ENCODE assay signal across 12 cellular contexts in the genomic region with DNA sequence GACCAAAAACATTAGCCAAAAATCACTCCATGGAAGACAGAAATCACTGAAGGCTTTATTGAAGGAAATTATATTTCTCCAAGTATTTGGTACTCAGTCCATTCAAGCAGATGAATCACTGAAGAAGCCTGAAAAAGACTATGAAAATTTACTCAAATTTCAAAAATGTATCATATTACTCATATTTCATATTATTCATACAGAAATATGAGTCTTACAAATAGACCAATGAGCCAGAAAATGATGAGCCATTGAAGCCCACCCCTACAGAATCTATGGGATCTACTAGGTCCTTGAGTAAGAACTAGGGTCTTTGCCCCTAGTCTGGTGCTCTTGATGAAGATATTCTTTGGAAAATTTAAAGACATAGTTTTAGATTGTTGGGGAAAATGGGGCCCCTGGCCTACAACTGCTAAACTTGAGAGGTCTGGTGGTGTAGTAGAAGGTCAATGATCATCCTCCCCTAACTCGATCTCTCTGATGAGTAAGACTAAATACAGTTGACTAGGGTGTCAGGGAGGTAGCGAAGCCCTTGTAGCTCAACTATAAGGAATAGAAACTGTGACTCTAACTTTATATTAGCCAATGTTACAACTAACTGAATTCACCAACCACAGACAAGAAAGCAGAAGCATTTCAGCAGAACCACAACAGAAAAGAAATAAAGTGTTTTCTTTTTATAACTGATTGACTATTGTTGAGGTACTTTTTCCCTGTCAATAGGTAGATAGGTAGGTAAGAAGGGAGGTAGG.
DNase-seq lines count a peak whose midpoint lies in the region; ATAC-seq and TF ChIP-seq lines count a peak whose summit lies in the region.
"Had no signal": no experiment of that assay in that cellular context is flagged by ENCODE, and none has a peak within 500 bp of the region (broad histone marks: within the 10 kb centered on the region; RNA-seq: fewer than 3 reads in every experiment).

No MANE protein-coding gene starts in this region.

- CTCF ChIA-PET in CD4-positive, alpha-beta memory T cell (lab: Charles Lee; ENCODE audit: partially characterized antibody), result interaction anchor here (1.6 kb wide), 1 partner anchor 20 kb away, joined by 6 read pairs; no protein-coding TSS in a partner anchor
- CTCF ChIA-PET in activated CD8-positive, alpha-beta T cell treated with anti-CD3 and anti-CD28 coated beads for 36 hours (lab: Charles Lee), result interaction anchor here (0.6 to 3.8 kb wide), 2 partner anchors 20 to 118 kb away, joined by 3 to 24 read pairs; no protein-coding TSS in a partner anchor
- CTCF ChIA-PET in naive thymus-derived CD4-positive, alpha-beta T cell (lab: Charles Lee), result no interaction called here

- POLR2A ChIA-PET in CD4-positive, alpha-beta memory T cell (lab: Charles Lee; ENCODE audit: partially characterized antibody), result no interaction called here
- POLR2A ChIA-PET in activated CD8-positive, alpha-beta T cell treated with anti-CD3 and anti-CD28 coated beads for 36 hours (lab: Charles Lee), result no interaction called here
- POLR2A ChIA-PET in naive thymus-derived CD4-positive, alpha-beta T cell (lab: Charles Lee), result no interaction called here

- H3K36me3 Mint-ChIP-seq in CD4-positive, alpha-beta memory T cell, result peaks cover 34 to 37% of the 10 kb centered on the region in 2 donors
- peaks cover 19% of the 10 kb centered on the region for H3K36me3 Mint-ChIP-seq in activated CD8-positive, alpha-beta T cell treated with anti-CD3 and anti-CD28 coated beads for 36 hours (ENCODE audit: low read depth)
- H3K36me3 Mint-ChIP-seq in naive thymus-derived CD4-positive, alpha-beta T cell, result peaks cover 17 to 33% (median 27%) of the 10 kb centered on the region in 5 donors

- ATAC-seq in HG02938 (IDR thresholded peaks at IDR 0.05; ENCODE audit: unreplicated experiment), result peak; percentile 54
- ATAC-seq in activated CD8-positive, alpha-beta T cell treated with anti-CD3 and anti-CD28 coated beads for 36 hours, result peak; percentile 80
- peak; percentile 83 for ATAC-seq in naive thymus-derived CD4-positive, alpha-beta T cell
- no peak for ATAC-seq in HG03097 (IDR thresholded peaks at IDR 0.05; ENCODE audit: low FRiP score, unreplicated experiment)
- ATAC-seq: Panc1 had no signal

- no peak for TF ChIP-seq CTCF in activated CD8-positive, alpha-beta T cell treated with anti-CD3 and anti-CD28 coated beads for 36 hours (IDR thresholded peaks at IDR 0.05)
- TF ChIP-seq CTCF in vagina (IDR thresholded peaks at IDR 0.05) (no peak), GM20000 (IDR thresholded peaks at IDR 0.05; ENCODE audit: extremely low read depth, missing control alignments) (no peak)

- no peaks in the 10 kb centered on the region for H3K27me3 Mint-ChIP-seq in CD4-positive, alpha-beta memory T cell
- H3K27me3 Mint-ChIP-seq in activated CD8-positive, alpha-beta T cell treated with anti-CD3 and anti-CD28 coated beads for 36 hours, result no peaks in the 10 kb centered on the region
- no peaks in the 10 kb centered on the region for H3K27me3 Mint-ChIP-seq in naive thymus-derived CD4-positive, alpha-beta T cell

- peaks cover 21% of the 10 kb centered on the region for H3K4me1 ChIP-seq in CD4-positive, alpha-beta memory T cell (ENCODE audit: insufficient read depth, low read length)
- H3K4me1 ChIP-seq in naive thymus-derived CD4-positive, alpha-beta T cell (ENCODE audit: control insufficient read depth in 2 of 2, insufficient read depth in 2 of 2, low read length in 2 of 2), result peaks cover 0 to 14% of the 10 kb centered on the region in 2 donors
- H3K4me1 ChIP-seq in vagina, result peaks cover 45% of the 10 kb centered on the region

- H3K36me3 ChIP-seq in CD4-positive, alpha-beta memory T cell (ENCODE audit: insufficient read depth, low read length), result no peaks in the 10 kb centered on the region
- H3K36me3 ChIP-seq in naive thymus-derived CD4-positive, alpha-beta T cell (ENCODE audit: control insufficient read depth in 2 of 3, insufficient read depth in 3 of 3, low read length in 3 of 3), result no peaks in the 10 kb centered on the region
- H3K36me3 ChIP-seq in vagina, result no peaks in the 10 kb centered on the region

- no peaks in the 10 kb centered on the region for H3K9me3 ChIP-seq in CD4-positive, alpha-beta memory T cell (ENCODE audit: control insufficient read depth in 1 of 2, low read length in 2 of 2)
- H3K9me3 ChIP-seq in naive thymus-derived CD4-positive, alpha-beta T cell (ENCODE audit: control insufficient read depth in 2 of 3, low read length in 3 of 3), result no peaks in the 10 kb centered on the region
- no peaks in the 10 kb centered on the region for H3K9me3 ChIP-seq in vagina
- H3K9me3 ChIP-seq: esophagus squamous epithelium had no signal

- peaks cover 17 to 38% (median 26%) of the 10 kb centered on the region in 4 donors for H3K4me1 Mint-ChIP-seq in CD4-positive, alpha-beta memory T cell
- peaks cover 34% of the 10 kb centered on the region for H3K4me1 Mint-ChIP-seq in activated CD8-positive, alpha-beta T cell treated with anti-CD3 and anti-CD28 coated beads for 36 hours (ENCODE audit: low read depth)
- H3K4me1 Mint-ChIP-seq in naive thymus-derived CD4-positive, alpha-beta T cell, result peaks cover 36 to 47% (median 41%) of the 10 kb centered on the region in 7 donors

- H3K4me3 ChIP-seq in CD4-positive, alpha-beta memory T cell (ENCODE audit: low read length in 2 of 2), result no peak overlapping the region
- no peak overlapping the region for H3K4me3 ChIP-seq in naive thymus-derived CD4-positive, alpha-beta T cell (ENCODE audit: low read length)
- H3K4me3 ChIP-seq in vagina, result no peak overlapping the region
- H3K4me3 ChIP-seq: esophagus squamous epithelium had no signal

- no peaks in the 10 kb centered on the region for H3K9me3 Mint-ChIP-seq in CD4-positive, alpha-beta memory T cell
- no peaks in the 10 kb centered on the region for H3K9me3 Mint-ChIP-seq in activated CD8-positive, alpha-beta T cell treated with anti-CD3 and anti-CD28 coated beads for 36 hours
- H3K9me3 Mint-ChIP-seq in naive thymus-derived CD4-positive, alpha-beta T cell, result no peaks in the 10 kb centered on the region

- H3K27me3 ChIP-seq in CD4-positive, alpha-beta memory T cell (ENCODE audit: insufficient read depth, low read length), result no peaks in the 10 kb centered on the region
- H3K27me3 ChIP-seq in naive thymus-derived CD4-positive, alpha-beta T cell (ENCODE audit: control insufficient read depth in 2 of 2, insufficient read depth in 2 of 2, low read length in 2 of 2), result no peaks in the 10 kb centered on the region
- H3K27me3 ChIP-seq in vagina, result no peaks in the 10 kb centered on the region
- H3K27me3 ChIP-seq: esophagus squamous epithelium had no signal

- peak overlapping the region in 4 of 8 donors; percentile 13 to 47 (median 18) for H3K4me3 Mint-ChIP-seq in CD4-positive, alpha-beta memory T cell
- peak overlapping the region; percentile 52 for H3K4me3 Mint-ChIP-seq in activated CD8-positive, alpha-beta T cell treated with anti-CD3 and anti-CD28 coated beads for 36 hours
- H3K4me3 Mint-ChIP-seq in naive thymus-derived CD4-positive, alpha-beta T cell, result peak overlapping the region in 7 of 10 donors; percentile 9 to 71 (median 52)

- no peak for DNase-seq in CD4-positive, alpha-beta memory T cell
- DNase-seq in activated CD8-positive, alpha-beta T cell treated with anti-CD3 and anti-CD28 coated beads for 36 hours, result peak; percentile 35
- DNase-seq in naive thymus-derived CD4-positive, alpha-beta T cell, result no peak
- DNase-seq in vagina (ENCODE audit: extremely low spot score in 2 of 2) (no peak), GM20000 (ENCODE audit: low spot score) (no peak), NCI-H2081 (lab: John Stamatoyannopoulos, UW) (no peak)
- DNase-seq: activated effector memory CD4-positive, alpha-beta T cell treated with Interleukin-2 at 50 U/mL for 16 hours; DMS53; esophagus squamous epithelium had no signal

- H3K27ac ChIP-seq in CD4-positive, alpha-beta memory T cell (ENCODE audit: low read depth, low read length), result no peak overlapping the region
- H3K27ac ChIP-seq in naive thymus-derived CD4-positive, alpha-beta T cell (ENCODE audit: low read depth, low read length), result peak overlapping the region; percentile 21
- no peak overlapping the region for H3K27ac ChIP-seq in vagina

- TF ChIP-seq POLR2A in vagina (IDR thresholded peaks at IDR 0.05), result no peak

- peak overlapping the region in 5 of 7 donors; percentile 22 to 81 (median 74) for H3K27ac Mint-ChIP-seq in CD4-positive, alpha-beta memory T cell
- H3K27ac Mint-ChIP-seq in activated CD8-positive, alpha-beta T cell treated with anti-CD3 and anti-CD28 coated beads for 36 hours, result peak overlapping the region; percentile 84
- H3K27ac Mint-ChIP-seq in naive thymus-derived CD4-positive, alpha-beta T cell, result peak overlapping the region; percentile 21 to 84 (median 67)

- intact Hi-C loops in CD4-positive, alpha-beta memory T cell (cut with micrococcal nuclease), result no loop called here
- intact Hi-C loops in activated CD8-positive, alpha-beta T cell treated with anti-CD3 and anti-CD28 coated beads for 36 hours (cut with micrococcal nuclease), result no loop called here
- intact Hi-C loops in naive thymus-derived CD4-positive, alpha-beta T cell (cut with micrococcal nuclease), result loop anchor here in 1 of 2 donors (5.0 kb wide), 1 partner anchor 56 kb away; no protein-coding TSS in a partner anchor
- intact Hi-C loops in vagina (cut with DNase I), result no loop called here
